ENCODE assay signal across 8 cellular contexts in the genomic region with DNA sequence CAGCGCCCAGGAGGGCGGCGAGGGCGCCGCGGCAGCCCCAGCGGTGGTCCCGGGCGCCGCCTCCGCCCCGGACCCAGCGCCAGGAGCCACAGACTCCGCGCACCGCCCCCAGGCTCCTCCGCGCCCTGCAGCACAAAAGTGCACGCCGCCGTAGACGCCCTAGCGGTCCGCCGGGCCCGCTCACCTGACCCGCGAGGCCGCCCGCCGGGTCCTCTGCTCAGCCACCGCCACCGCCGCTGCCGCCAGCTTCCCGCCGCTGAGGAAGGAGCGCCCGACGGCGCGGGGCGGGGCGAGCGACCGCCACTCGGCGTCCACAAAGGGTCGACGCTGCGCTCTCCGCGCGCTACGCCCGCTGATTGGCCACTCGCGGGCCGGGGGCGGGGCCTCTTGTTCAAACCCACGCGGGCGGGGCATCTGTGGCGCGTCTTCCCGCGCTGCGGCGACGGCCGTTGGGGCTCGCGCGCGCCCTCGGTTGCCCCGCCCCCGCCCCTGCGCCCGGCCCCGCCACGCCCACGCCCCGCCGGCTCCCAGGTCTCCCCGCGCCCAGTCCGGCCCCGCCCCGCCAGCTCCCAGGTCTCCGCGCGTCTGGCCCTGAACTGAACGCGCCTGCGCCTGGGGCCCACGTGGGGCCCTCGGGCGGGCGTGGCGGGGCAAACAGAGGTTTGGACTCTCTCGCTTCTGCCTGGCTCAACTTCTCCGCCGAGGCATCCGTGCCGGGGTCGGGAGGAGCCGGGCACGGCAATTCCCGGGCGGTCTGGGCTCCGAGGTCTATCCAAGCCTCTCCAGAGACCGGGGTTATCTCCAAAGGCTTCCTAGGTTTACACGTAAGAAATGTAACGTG. TPM values are rescaled to one million over a fixed set of nuclear protein-coding genes. Genes with fewer than 3 reads are reported as not detected.
DNase-seq lines count a peak whose midpoint lies in the region; ATAC-seq and TF ChIP-seq lines count a peak whose summit lies in the region.

TSS of gene CDCA4 (minus strand) at position 269 of the 841 bp plus-strand sequence. CDS start 9,154 bp downstream, outside the sequence.

- H3K27ac ChIP-seq in WERI-Rb-1 (peak within 1 kb of the TSS; percentile 100), breast epithelium (peak within 1 kb of the TSS; percentile 80 to 90)

- peak; percentile 94 for DNase-seq in ACHN
- DNase-seq in NCI-H2196 (lab: John Stamatoyannopoulos, UW; ENCODE audit: unreplicated experiment) = peak; percentile 97
- peak; percentile 96 for DNase-seq in WERI-Rb-1
- DNase-seq in breast epithelium (ENCODE audit: low spot score in 2 of 2) = peak; percentile 96 to 97
- DNase-seq in iPS-NIHi11 (ENCODE audit: low spot score) = peak; percentile 99
- peak; percentile 94 for DNase-seq in smooth muscle cell of the brain vasculature (ENCODE audit: low read depth, low spot score)

- in situ Hi-C loops in ACHN (cut with HindIII; ENCODE audit: low pct_ligation_motif_present, low pct_unique_long_range_greater_than_20kb, low sequenced_read_pairs) = no loop called here

- no peaks in the 10 kb centered on the region for H3K9me3 ChIP-seq in WERI-Rb-1 (ENCODE audit: severe bottlenecking)
- H3K9me3 ChIP-seq in breast epithelium = no peaks in the 10 kb centered on the region

- H3K4me3 ChIP-seq in WERI-Rb-1 (ENCODE audit: low read depth, low read length) (peak within 1 kb of the TSS; percentile 83), breast epithelium (peak within 1 kb of the TSS; percentile 72 to 99 (median 97))

- peak; percentile 68 for TF ChIP-seq POLR2A in breast epithelium (IDR thresholded peaks at IDR 0.05)

- H3K36me3 ChIP-seq in WERI-Rb-1 (peaks cover 43% of the 10 kb centered on the region), breast epithelium (no peaks in the 10 kb centered on the region)

- H3K27me3 ChIP-seq in WERI-Rb-1 (ENCODE audit: insufficient read depth, low read depth, severe bottlenecking) (no peaks in the 10 kb centered on the region), breast epithelium (no peaks in the 10 kb centered on the region)

- intact Hi-C loops in breast epithelium (cut with DNase I; ENCODE audit: low total_unique reads) = no loop called here

- ATAC-seq in GM18873 (IDR thresholded peaks at IDR 0.05; ENCODE audit: low FRiP score, unreplicated experiment) (peak; percentile 47), HG03135 (IDR thresholded peaks at IDR 0.05; ENCODE audit: unreplicated experiment) (peak; percentile 80)

- H3K4me1 ChIP-seq in breast epithelium = peaks cover 5 to 9% of the 10 kb centered on the region in 2 donors

- TF ChIP-seq CTCF in WERI-Rb-1 (IDR thresholded peaks at IDR 0.05; ENCODE audit: low read depth, low read length) (no peak), breast epithelium (IDR thresholded peaks at IDR 0.05) (peak in 1 of 3 donors; percentile 19)

RNA-seq across cellular contexts. Expression of gene CDCA4, which starts in this region (rescaled TPM):
- 10 to 100 TPM in 2 of 3 donors, 1 to 10 TPM in 1; 5.1 to 10.4 (median 10.2) TPM for total RNA-seq in breast epithelium

Comparison
In these comparisons a context has a peak if more than half of its experiments do, and no peak if none do; other contexts are left out.
1. Peak in every context shown above with its lines: DNase-seq, ATAC-seq, H3K4me3 ChIP-seq and H3K27ac ChIP-seq.